ENCODE assay signal across 9 cellular contexts in the genomic region with DNA sequence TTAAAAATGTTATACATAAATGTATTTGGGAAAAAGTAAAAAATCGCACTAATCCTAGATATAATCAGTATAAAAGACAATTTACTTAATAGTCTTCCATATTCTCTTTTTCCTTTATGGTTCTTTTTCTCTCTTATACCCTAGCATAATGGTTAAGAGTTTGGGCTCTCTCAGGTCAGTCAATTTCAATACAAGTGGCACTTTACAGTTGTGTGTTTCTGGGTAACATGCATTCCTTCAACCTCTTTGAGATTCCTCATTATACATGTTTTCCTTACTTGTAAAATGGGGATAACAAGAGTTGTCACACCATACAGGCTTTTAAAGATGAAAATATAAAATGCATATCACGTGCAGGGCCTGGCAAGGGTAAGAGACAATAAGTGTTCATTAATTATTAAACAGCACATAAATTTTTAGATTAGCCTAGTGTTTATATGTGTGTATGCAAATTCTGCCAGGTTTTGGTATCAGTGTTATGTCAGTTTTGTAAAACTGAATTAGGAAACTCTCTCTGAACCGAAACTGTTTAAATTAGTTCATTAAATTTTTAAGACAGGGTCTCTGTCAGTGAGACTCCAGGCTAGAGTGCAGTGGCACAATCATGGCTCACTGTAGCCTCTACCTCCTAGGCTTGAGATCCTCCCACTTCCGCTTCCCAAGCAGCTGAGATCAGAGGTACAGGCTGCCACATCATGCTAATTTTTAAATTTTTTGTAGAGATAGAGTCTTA. TPM values are rescaled to one million over a fixed set of nuclear protein-coding genes. Genes with fewer than 3 reads are reported as not detected.
A peak's percentile ranks its signal among the peaks of the same experiment; 100 is the strongest.
DNase-seq lines count a peak whose midpoint lies in the region; ATAC-seq, FAIRE-seq and TF ChIP-seq lines count a peak whose summit lies in the region.
"Had no signal": no experiment of that assay in that cellular context is flagged by ENCODE, and none has a peak within 500 bp of the region (broad histone marks: within the 10 kb centered on the region; RNA-seq: fewer than 3 reads in every experiment).

No MANE protein-coding gene starts in this region.

- H3K4me3 ChIP-seq in pancreas = no peak overlapping the region
- H3K4me3 ChIP-seq: A549 had no signal

- no peak overlapping the region for H3K4me3 Mint-ChIP-seq in chondrocyte (ENCODE audit: unreplicated experiment)

- no peaks in the 10 kb centered on the region for H3K27me3 Mint-ChIP-seq in chondrocyte (ENCODE audit: low read depth)

- 53 to 54% methylated on average over 4 of the region's 4 CpGs for WGBS in pancreas, 2 donors

- no peaks in the 10 kb centered on the region for H3K36me3 ChIP-seq in pancreas

- no peaks in the 10 kb centered on the region for H3K27me3 ChIP-seq in pancreas

- intact Hi-C loops in pancreas (cut with DNase I) = no loop called here

- H3K9me3 ChIP-seq in pancreas = no peaks in the 10 kb centered on the region
- H3K9me3 ChIP-seq: A549 had no signal

- TF ChIP-seq POLR2A in erythroblast (IDR thresholded peaks at IDR 0.05; ENCODE audit: low read length) = no peak

- H3K9me3 Mint-ChIP-seq in chondrocyte (ENCODE audit: low read depth) = no peaks in the 10 kb centered on the region

- TF ChIP-seq CTCF in pancreas (IDR thresholded peaks at IDR 0.05) (no peak), chondrocyte (IDR thresholded peaks at IDR 0.05) (no peak)

- H3K4me1 ChIP-seq in pancreas = peaks cover 38 to 60% (median 59%) of the 10 kb centered on the region in 3 donors

- peak; percentile 68 for ATAC-seq in HG02798 (IDR thresholded peaks at IDR 0.05; ENCODE audit: poor library complexity, unreplicated experiment)
- peak in 3 of 4 donors; percentile 28 to 44 (median 36) for ATAC-seq in pancreas
- ATAC-seq: A549 had no signal

- DNase-seq in activated CD4-positive, alpha-beta T cell treated with anti-CD3 and anti-CD28 coated beads for 4 hours = peak; percentile 19 to 22
- DNase-seq in activated CD4-positive, alpha-beta T cell treated with anti-CD3 and anti-CD28 coated beads for 1 hour = no peak
- peak; percentile 35 for DNase-seq in NOMO-1 treated with dmso at 0.1 percent for 144 hours (lab: John Stamatoyannopoulos, UW; ENCODE audit: unreplicated experiment)
- no peak for DNase-seq in pancreas
- DNase-seq in chondrocyte (ENCODE audit: low spot score) = no peak
- DNase-seq in erythroblast (lab: John Stamatoyannopoulos, UW) = no peak
- no peak for DNase-seq in DMS153 (lab: John Stamatoyannopoulos, UW)

- peak overlapping the region in 1 of 4 donors; percentile 8 for H3K27ac ChIP-seq in pancreas
- H3K27ac ChIP-seq: A549 had no signal

- no peak for FAIRE-seq in pancreas (lab: Jason Lieb, UNC)
- FAIRE-seq: A549 had no signal

- H3K4me1 Mint-ChIP-seq in chondrocyte (ENCODE audit: low read depth) = peaks cover 12% of the 10 kb centered on the region

- H3K36me3 Mint-ChIP-seq in chondrocyte (ENCODE audit: low read depth) = no peaks in the 10 kb centered on the region

- H3K27ac Mint-ChIP-seq in chondrocyte (ENCODE audit: unreplicated experiment) = no peak overlapping the region

RNA-seq across cellular contexts. Expression of a gene that starts 49.8 kb away (rescaled TPM):
- total RNA-seq in pancreas (10 to 100 TPM; 31.6 to 61.6 (median 40.6) TPM), chondrocyte (45.7 to 46.7 TPM (median 45.8 TPM) in 3 replicates)
- 10 to 100 TPM in 1 of 2 donors, 1 to 10 TPM in 1; 9.4 to 18.5 TPM for polyA plus RNA-seq in pancreas

Comparison
In these comparisons a context has a peak if more than half of its experiments do, and no peak if none do; other contexts are left out.
1. DNase-seq: peak in activated CD4-positive, alpha-beta T cell treated with anti-CD3 and anti-CD28 coated beads for 4 hours (2 of 2) and NOMO-1 treated with dmso at 0.1 percent for 144 hours (single experiment); none in activated CD4-positive, alpha-beta T cell treated with anti-CD3 and anti-CD28 coated beads for 1 hour (single experiment), pancreas (0 of 6), chondrocyte (single experiment), erythroblast (0 of 2) and DMS153 (single experiment).